In genomic region chr3:167734498-167735232, GRCh38 we compare ENCODE assay signal across 8 cellular contexts. TPM values are rescaled to one million over a fixed set of nuclear protein-coding genes. Genes with fewer than 3 reads are reported as not detected.
DNase-seq lines count a peak whose midpoint lies in the region; ATAC-seq and TF ChIP-seq lines count a peak whose summit lies in the region.

Gene PDCD10 (minus strand): TSS chr3:167734892. CDS start chr3:167720157, 14,735 bp downstream.

- no peaks in the 10 kb centered on the region for H3K27me3 ChIP-seq in layer of hippocampus (ENCODE audit: control insufficient read depth, insufficient read depth, low read length)

- no peak within 1 kb of the TSS for H3K27ac Mint-ChIP-seq in activated CD4-positive, alpha-beta T cell treated with anti-CD3 and anti-CD28 coated beads, Interleukin-2, amount 10 ng/mL, durations not matched to agents 24 days and 14 days

- TF ChIP-seq CTCF in C4-2B (conservative IDR thresholded peaks at IDR 0.05) (no peak; the same call in 1 of the 2 replicates), coronary artery (IDR thresholded peaks at IDR 0.05) (no peak)

- ATAC-seq in GM19351 (IDR thresholded peaks at IDR 0.05; ENCODE audit: unreplicated experiment) (peak; percentile 81), HG03520 (IDR thresholded peaks at IDR 0.05; ENCODE audit: unreplicated experiment) (peak; percentile 89)

- no peaks in the 10 kb centered on the region for H3K9me3 Mint-ChIP-seq in activated CD4-positive, alpha-beta T cell treated with anti-CD3 and anti-CD28 coated beads, Interleukin-2, amount 10 ng/mL, durations not matched to agents 24 days and 14 days

- H3K36me3 Mint-ChIP-seq in activated CD4-positive, alpha-beta T cell treated with anti-CD3 and anti-CD28 coated beads, Interleukin-2, amount 10 ng/mL, durations not matched to agents 24 days and 14 days (ENCODE audit: low read depth): peaks cover 8% of the 10 kb centered on the region

- DNase-seq in NCI-H526 treated with DMSO at 0.1 percent for 48 hours (lab: John Stamatoyannopoulos, UW): peak; percentile 98
- DNase-seq in activated CD4-positive, alpha-beta T cell treated with anti-CD3 and anti-CD28 coated beads, Interleukin-2, amount 10 ng/mL, durations not matched to agents 24 days and 14 days: peak; percentile 99
- peak; percentile 99 for DNase-seq in coronary artery (ENCODE audit: low spot score)
- peak; percentile 89 to 90 for DNase-seq in stimulated activated CD4-positive, alpha-beta T cell treated with anti-CD3 and anti-CD28 coated beads, Interleukin-1b, Interleukin-23, amount 100 ng/mL, for 4 hours (ENCODE audit: low read depth in 2 of 2)

- peaks cover 28% of the 10 kb centered on the region for H3K4me1 Mint-ChIP-seq in activated CD4-positive, alpha-beta T cell treated with anti-CD3 and anti-CD28 coated beads, Interleukin-2, amount 10 ng/mL, durations not matched to agents 24 days and 14 days

- H3K4me3 Mint-ChIP-seq in activated CD4-positive, alpha-beta T cell treated with anti-CD3 and anti-CD28 coated beads, Interleukin-2, amount 10 ng/mL, durations not matched to agents 24 days and 14 days: no peak within 1 kb of the TSS

- H3K4me3 ChIP-seq in coronary artery: peak within 1 kb of the TSS; percentile 83

- H3K27me3 Mint-ChIP-seq in activated CD4-positive, alpha-beta T cell treated with anti-CD3 and anti-CD28 coated beads, Interleukin-2, amount 10 ng/mL, durations not matched to agents 24 days and 14 days: peaks cover 7% of the 10 kb centered on the region

- H3K27ac ChIP-seq in C4-2B (peak within 1 kb of the TSS; percentile 84), coronary artery (peak within 1 kb of the TSS; percentile 81 to 89), layer of hippocampus (ENCODE audit: low read depth, low read length) (peak within 1 kb of the TSS; percentile 92)

- intact Hi-C loops in activated CD4-positive, alpha-beta T cell treated with anti-CD3 and anti-CD28 coated beads, Interleukin-2, amount 10 ng/mL, durations not matched to agents 24 days and 14 days (cut with micrococcal nuclease): loop anchor here (1.0 to 10.0 kb wide), 6 partner anchors 43 to 1930 kb away; partner anchors contain the start of genes GOLIM4, MECOM and ZBBX

RNA-seq across cellular contexts. Expression of gene PDCD10, which starts in this region (rescaled TPM):
- 73.9 and 76.1 TPM in 2 replicates for total RNA-seq in activated CD4-positive, alpha-beta T cell treated with anti-CD3 and anti-CD28 coated beads, Interleukin-2, amount 10 ng/mL, durations not matched to agents 24 days and 14 days

Comparison
In these comparisons a context has a peak if more than half of its experiments do, and no peak if none do; other contexts are left out.
1. Peak in every context shown above with its lines: DNase-seq, ATAC-seq, H3K4me3 ChIP-seq and H3K27ac ChIP-seq.